Comparison of ENCODE assay signal across 18 cellular contexts in the genomic region with DNA sequence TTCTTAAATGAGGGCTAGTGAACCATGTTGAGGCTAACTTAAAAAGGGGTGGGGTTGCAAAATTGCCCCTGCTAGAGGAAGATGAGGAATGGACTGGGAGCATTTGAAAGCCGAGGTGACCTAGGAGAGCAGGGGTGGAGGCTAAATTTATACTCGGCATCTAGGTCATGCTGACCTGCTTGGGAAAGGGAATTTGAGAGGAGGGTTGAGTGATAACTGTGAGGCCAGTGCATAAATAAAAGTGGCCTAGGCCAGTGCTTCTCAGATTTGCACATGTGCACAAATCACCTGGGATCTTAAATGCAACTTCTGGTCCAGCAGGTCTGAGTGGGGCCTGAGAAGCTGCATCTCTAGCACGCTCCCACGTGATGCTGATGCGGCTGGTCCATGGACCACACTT.
DNase-seq lines count a peak whose midpoint lies in the region; ATAC-seq and TF ChIP-seq lines count a peak whose summit lies in the region.
"Had no signal": no experiment of that assay in that cellular context is flagged by ENCODE, and none has a peak within 500 bp of the region (broad histone marks: within the 10 kb centered on the region; RNA-seq: fewer than 3 reads in every experiment).

No MANE protein-coding gene starts in this region.

- H3K36me3 Mint-ChIP-seq in stimulated activated effector memory CD8-positive, alpha-beta T cell treated with anti-CD3 and anti-CD28 coated beads, Interleukin-12 subunit alpha, Interleukin-12 subunit beta, amount 100 ng/mL, for 72 hours, result no peaks in the 10 kb centered on the region
- H3K36me3 Mint-ChIP-seq: CD4-positive, CD25-positive, alpha-beta regulatory T cell had no signal

- H3K4me3 ChIP-seq in SJCRH30 (no peak overlapping the region), coronary artery (no peak overlapping the region)
- H3K4me3 ChIP-seq: Peyer's patch had no signal

- H3K4me1 ChIP-seq in SJCRH30, result peaks cover 30% of the 10 kb centered on the region

- H3K4me1 Mint-ChIP-seq in stimulated activated effector memory CD8-positive, alpha-beta T cell treated with anti-CD3 and anti-CD28 coated beads, Interleukin-12 subunit alpha, Interleukin-12 subunit beta, amount 100 ng/mL, for 72 hours, result no peaks in the 10 kb centered on the region
- H3K4me1 Mint-ChIP-seq: CD4-positive, CD25-positive, alpha-beta regulatory T cell had no signal

- H3K9me3 ChIP-seq in SJCRH30 (replicated peaks), result peaks cover 3% of the 10 kb centered on the region; the same call in 1 of the 2 replicates
- H3K9me3 ChIP-seq: Peyer's patch had no signal

- H3K27ac ChIP-seq in SJCRH30 (peak overlapping the region; percentile 20; the same call in 1 of the 2 replicates), coronary artery (peak overlapping the region; percentile 17 to 32)
- H3K27ac ChIP-seq: Peyer's patch had no signal

- H3K27me3 ChIP-seq in SJCRH30, result no peaks in the 10 kb centered on the region
- H3K27me3 ChIP-seq: Peyer's patch had no signal

- H3K36me3 ChIP-seq in SJCRH30, result no peaks in the 10 kb centered on the region
- H3K36me3 ChIP-seq: Peyer's patch had no signal

- no peak overlapping the region for H3K27ac Mint-ChIP-seq in stimulated activated effector memory CD8-positive, alpha-beta T cell treated with anti-CD3 and anti-CD28 coated beads, Interleukin-12 subunit alpha, Interleukin-12 subunit beta, amount 100 ng/mL, for 72 hours
- H3K27ac Mint-ChIP-seq: CD4-positive, CD25-positive, alpha-beta regulatory T cell; H9; HFFc6 had no signal

- peak; percentile 9 for ATAC-seq in stimulated activated effector memory CD8-positive, alpha-beta T cell treated with anti-CD3 and anti-CD28 coated beads, Interleukin-12 subunit alpha, Interleukin-12 subunit beta, amount 100 ng/mL, for 72 hours
- ATAC-seq in GM21528 (IDR thresholded peaks at IDR 0.05; ENCODE audit: low FRiP score, unreplicated experiment) (no peak), GM19035 (IDR thresholded peaks at IDR 0.05; ENCODE audit: unreplicated experiment) (no peak)

- TF ChIP-seq CTCF in coronary artery (IDR thresholded peaks at IDR 0.05), result no peak

- H3K4me3 Mint-ChIP-seq in stimulated activated effector memory CD8-positive, alpha-beta T cell treated with anti-CD3 and anti-CD28 coated beads, Interleukin-12 subunit alpha, Interleukin-12 subunit beta, amount 100 ng/mL, for 72 hours, result no peak overlapping the region
- H3K4me3 Mint-ChIP-seq: CD4-positive, CD25-positive, alpha-beta regulatory T cell; H9; HFFc6 had no signal

- H3K9me3 Mint-ChIP-seq in stimulated activated effector memory CD8-positive, alpha-beta T cell treated with anti-CD3 and anti-CD28 coated beads, Interleukin-12 subunit alpha, Interleukin-12 subunit beta, amount 100 ng/mL, for 72 hours, result no peaks in the 10 kb centered on the region
- H3K9me3 Mint-ChIP-seq: CD4-positive, CD25-positive, alpha-beta regulatory T cell; HFFc6 had no signal

- DNase-seq in SJCRH30, result no peak
- DNase-seq in coronary artery (ENCODE audit: low spot score), result no peak
- peak; percentile 24 for DNase-seq in myocyte (ENCODE audit: low read depth)
- no peak for DNase-seq in stimulated activated effector memory CD8-positive, alpha-beta T cell treated with anti-CD3 and anti-CD28 coated beads, Interleukin-12 subunit alpha, Interleukin-12 subunit beta, amount 100 ng/mL, for 72 hours (ENCODE audit: low spot score in 2 of 2)
- DNase-seq in activated CD4-positive, alpha-beta T cell treated with anti-CD3 and anti-CD28 coated beads for 4 hours, result no peak
- DNase-seq: CD4-positive, CD25-positive, alpha-beta regulatory T cell; GF-D8; H9; Kasumi-1; NCI-H1417; NCI-H1694 treated with DMSO at 0.1 percent for 48 hours; NCI-H446; NCI-H526; Peyer's patch; SHP77 had no signal
